28 cellular contexts compared by ENCODE assay signal in genomic region chr2:238963970-238964331, GRCh38.
"Had no signal": no experiment of that assay in that cellular context is flagged by ENCODE, and none has a peak within 500 bp of the region (broad histone marks: within the 10 kb centered on the region; RNA-seq: fewer than 3 reads in every experiment).

No MANE protein-coding gene starts in this region.

- H3K36me3 ChIP-seq: heart right ventricle, left lung, lower lobe of right lung, neutrophil, ovary, prostate gland, suprapubic skin, thoracic aorta, tibial artery, upper lobe of right lung had no signal

- H3K27ac Mint-ChIP-seq: natural killer cell; stimulated activated naive B cell treated with anti-CD40 and anti-IgM and Interleukin-4, amounts not matched to agents 10 μg/mL and 1 μg/mL and 100 μg/mL, for 72 hours had no signal

- H3K4me3 ChIP-seq: heart right ventricle, hepatocyte, left lung, lower lobe of right lung, ovary, prostate gland, skin epidermis, suprapubic skin, thoracic aorta, tibial artery, upper lobe of right lung had no signal

- H3K4me3 Mint-ChIP-seq: naive B cell; natural killer cell; neural crest cell; stimulated activated naive B cell treated with anti-CD40 and anti-IgM and Interleukin-4, amounts not matched to agents 10 μg/mL and 1 μg/mL and 100 μg/mL, for 72 hours had no signal

- H3K36me3 Mint-ChIP-seq: naive B cell; natural killer cell; stimulated activated naive B cell treated with anti-CD40 and anti-IgM and Interleukin-4, amounts not matched to agents 10 μg/mL and 1 μg/mL and 100 μg/mL, for 72 hours had no signal

- H3K4me2 ChIP-seq: hepatocyte had no signal

- H3K27me3 ChIP-seq: hepatocyte, neutrophil, ovary, upper lobe of right lung had no signal

- H3K4me1 ChIP-seq: heart right ventricle, left lung, lower lobe of right lung, prostate gland, suprapubic skin, tibial artery, upper lobe of right lung had no signal

- H3K9me3 Mint-ChIP-seq: natural killer cell had no signal

- H3K9me3 ChIP-seq: left lung, lower lobe of right lung, neutrophil, ovary, prostate gland, suprapubic skin, thoracic aorta, tibial artery, upper lobe of right lung had no signal

- H3K27ac ChIP-seq: heart right ventricle, hepatocyte, left lung, lower lobe of right lung, neutrophil, ovary, prostate gland, skin epidermis, suprapubic skin, thoracic aorta, tibial artery, upper lobe of right lung had no signal

- H2AFZ ChIP-seq: hepatocyte had no signal

- DNase-seq: heart right ventricle; left colon; left lung; lower lobe of right lung; mammary epithelial cell; mesenchymal stem cell; naive B cell; natural killer cell; occipital lobe; retina; right cardiac atrium; stimulated activated CD4-positive, alpha-beta T cell treated with anti-CD3 and anti-CD28 coated beads, Interleukin-12 subunit alpha, Interleukin-12 subunit beta, amount 100 ng/mL, for 4 hours; stimulated activated CD4-positive, alpha-beta T cell treated with anti-CD3 and anti-CD28 coated beads, Interleukin-15, amount 100 ng/mL, for 24 hours; stimulated activated CD4-positive, alpha-beta T cell treated with anti-CD3 and anti-CD28 coated beads, Interleukin-2, amount 100 ng/mL, for 24 hours; stimulated activated CD4-positive, alpha-beta T cell treated with anti-CD3 and anti-CD28 coated beads, Interleukin-4, amount 100 ng/mL, for 1 hour; stimulated activated naive B cell treated with anti-CD40 and anti-IgM and Interleukin-4, amounts not matched to agents 10 μg/mL and 1 μg/mL and 100 μg/mL, for 72 hours; stimulated activated naive CD8-positive, alpha-beta T cell treated with anti-CD3 and anti-CD28 coated beads, Interleukin-15, Interleukin-2, amounts not matched to agents 100 U/mL and 50 U/mL, for 24 hours; trophoblast cell; upper lobe of right lung had no signal

- ATAC-seq: heart right ventricle; left colon; left lung; lower lobe of right lung; natural killer cell; right cardiac atrium; stimulated activated naive B cell treated with anti-CD40 and anti-IgM and Interleukin-4, amounts not matched to agents 10 μg/mL and 1 μg/mL and 100 μg/mL, for 72 hours; stimulated activated naive CD8-positive, alpha-beta T cell treated with anti-CD3 and anti-CD28 coated beads, Interleukin-15, Interleukin-2, amounts not matched to agents 100 U/mL and 50 U/mL, for 24 hours; upper lobe of right lung had no signal

- H3K4me1 Mint-ChIP-seq: natural killer cell; stimulated activated naive B cell treated with anti-CD40 and anti-IgM and Interleukin-4, amounts not matched to agents 10 μg/mL and 1 μg/mL and 100 μg/mL, for 72 hours had no signal
